In the genomic region with DNA sequence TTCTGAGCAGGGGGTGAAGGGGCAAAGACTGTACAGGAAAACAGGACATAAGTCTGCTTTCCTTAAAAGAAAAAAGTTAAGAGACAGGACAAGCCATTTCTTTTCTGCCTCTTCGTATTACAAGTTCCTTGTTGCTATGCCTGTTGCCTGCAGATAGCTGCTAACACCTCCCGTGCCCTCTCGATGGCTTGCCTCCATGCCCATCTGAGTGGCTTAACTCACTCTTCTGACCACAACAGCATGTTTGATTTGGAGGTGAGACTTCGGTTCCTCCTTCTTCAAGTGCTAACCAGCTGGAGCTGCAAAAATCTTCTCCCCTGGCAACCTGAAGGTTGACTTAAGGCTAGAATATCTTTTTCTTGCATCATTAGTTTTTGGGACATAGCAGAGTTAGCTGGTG, we compare ENCODE assay signal across 28 cellular contexts.
DNase-seq lines count a peak whose midpoint lies in the region; ATAC-seq and TF ChIP-seq lines count a peak whose summit lies in the region.
"Had no signal": no experiment of that assay in that cellular context is flagged by ENCODE, and none has a peak within 500 bp of the region (broad histone marks: within the 10 kb centered on the region; RNA-seq: fewer than 3 reads in every experiment).

No MANE protein-coding gene starts in this region.

- TF ChIP-seq EP300 in upper lobe of left lung (IDR thresholded peaks at IDR 0.05) (no peak), suprapubic skin (IDR thresholded peaks at IDR 0.05) (no peak)

- TF ChIP-seq CTCF in VCaP (conservative IDR thresholded peaks at IDR 0.05): no peak
- no peak for TF ChIP-seq CTCF in upper lobe of left lung (IDR thresholded peaks at IDR 0.05)
- TF ChIP-seq CTCF in suprapubic skin (IDR thresholded peaks at IDR 0.05): no peak

- H3K4me3 Mint-ChIP-seq in activated CD8-positive, alpha-beta memory T cell treated with anti-CD3 and anti-CD28 coated beads, Interleukin-2, amount 10 ng/mL, durations not matched to agents 7 days and 5 days: no peak overlapping the region
- H3K4me3 Mint-ChIP-seq in stimulated activated naive CD8-positive, alpha-beta T cell treated with anti-CD3 and anti-CD28 coated beads, Interleukin-15, amount 100 ng/mL, for 72 hours: no peak overlapping the region
- H3K4me3 Mint-ChIP-seq: activated CD4-positive, alpha-beta T cell treated with anti-CD3 and anti-CD28 coated beads, Interleukin-2, amount 10 ng/mL, durations not matched to agents 7 days and 5 days; dendritic cell treated with granulocyte-macrophage colony-stimulating factor and Interleukin-4, amounts not matched to agents 40 ng/mL and 50 ng/mL, for 4 days had no signal

- H3K27ac Mint-ChIP-seq in activated CD8-positive, alpha-beta memory T cell treated with anti-CD3 and anti-CD28 coated beads, Interleukin-2, amount 10 ng/mL, durations not matched to agents 7 days and 5 days: no peak overlapping the region
- H3K27ac Mint-ChIP-seq in stimulated activated naive CD8-positive, alpha-beta T cell treated with anti-CD3 and anti-CD28 coated beads, Interleukin-15, amount 100 ng/mL, for 72 hours: no peak overlapping the region
- H3K27ac Mint-ChIP-seq: activated CD4-positive, alpha-beta T cell treated with anti-CD3 and anti-CD28 coated beads, Interleukin-2, amount 10 ng/mL, durations not matched to agents 7 days and 5 days; activated T-helper 2 cell treated with anti-CD3 and anti-CD28 coated beads, Interferon-gamma antibody, Interleukin-2, Interleukin-4, amounts not matched to agents 10 μg/mL and 5 μg/mL and 100 μg/mL, durations not matched to agents 14 hours and 24 hours and 36 hours; dendritic cell treated with granulocyte-macrophage colony-stimulating factor and Interleukin-4, amounts not matched to agents 40 ng/mL and 50 ng/mL, for 4 days had no signal

- H3K36me3 ChIP-seq in upper lobe of left lung: peaks cover 0 to 14% (median 3%) of the 10 kb centered on the region in 4 donors
- H3K36me3 ChIP-seq in suprapubic skin: no peaks in the 10 kb centered on the region
- H3K36me3 ChIP-seq: BE2C, sigmoid colon, WERI-Rb-1 had no signal

- H3K27me3 Mint-ChIP-seq in activated CD8-positive, alpha-beta memory T cell treated with anti-CD3 and anti-CD28 coated beads, Interleukin-2, amount 10 ng/mL, durations not matched to agents 7 days and 5 days: no peaks in the 10 kb centered on the region
- peaks cover 43% of the 10 kb centered on the region for H3K27me3 Mint-ChIP-seq in stimulated activated naive CD8-positive, alpha-beta T cell treated with anti-CD3 and anti-CD28 coated beads, Interleukin-15, amount 100 ng/mL, for 72 hours
- H3K27me3 Mint-ChIP-seq: activated CD4-positive, alpha-beta T cell treated with anti-CD3 and anti-CD28 coated beads, Interleukin-2, amount 10 ng/mL, durations not matched to agents 7 days and 5 days had no signal

- no peaks in the 10 kb centered on the region for H3K9me3 ChIP-seq in upper lobe of left lung
- H3K9me3 ChIP-seq in suprapubic skin: no peaks in the 10 kb centered on the region
- H3K9me3 ChIP-seq: BE2C, psoas muscle, sigmoid colon, transverse colon had no signal

- H3K27ac ChIP-seq in VCaP: 0 out of 2 replicates have a peak overlapping the region, but pooled peaks have one; percentile 13
- H3K27ac ChIP-seq in layer of hippocampus (ENCODE audit: low read depth, low read length): peak overlapping the region; percentile 89
- peak overlapping the region in 3 of 4 donors; percentile 5 to 58 (median 55) for H3K27ac ChIP-seq in upper lobe of left lung
- no peak overlapping the region for H3K27ac ChIP-seq in suprapubic skin
- H3K27ac ChIP-seq: psoas muscle, sigmoid colon, transverse colon, WERI-Rb-1 had no signal

- H3K36me3 Mint-ChIP-seq in activated CD8-positive, alpha-beta memory T cell treated with anti-CD3 and anti-CD28 coated beads, Interleukin-2, amount 10 ng/mL, durations not matched to agents 7 days and 5 days: peaks cover 3% of the 10 kb centered on the region

- H3K4me3 ChIP-seq in upper lobe of left lung (no peak overlapping the region), suprapubic skin (no peak overlapping the region)
- H3K4me3 ChIP-seq: psoas muscle, sigmoid colon, transverse colon had no signal

- H3K4me1 ChIP-seq in upper lobe of left lung (peaks cover 0 to 23% (median 9%) of the 10 kb centered on the region in 4 donors), suprapubic skin (no peaks in the 10 kb centered on the region)
- H3K4me1 ChIP-seq: BE2C, psoas muscle, sigmoid colon had no signal

- TF ChIP-seq POLR2A in upper lobe of left lung (IDR thresholded peaks at IDR 0.05) (no peak), suprapubic skin (IDR thresholded peaks at IDR 0.05) (no peak)

- peaks cover 14% of the 10 kb centered on the region for H3K4me1 Mint-ChIP-seq in activated CD8-positive, alpha-beta memory T cell treated with anti-CD3 and anti-CD28 coated beads, Interleukin-2, amount 10 ng/mL, durations not matched to agents 7 days and 5 days
- peaks cover 33% of the 10 kb centered on the region for H3K4me1 Mint-ChIP-seq in stimulated activated naive CD8-positive, alpha-beta T cell treated with anti-CD3 and anti-CD28 coated beads, Interleukin-15, amount 100 ng/mL, for 72 hours

- CTCF ChIA-PET in activated CD8-positive, alpha-beta memory T cell treated with anti-CD3 and anti-CD28 coated beads, Interleukin-2, amount 10 ng/mL, durations not matched to agents 7 days and 5 days (lab: Charles Lee): no interaction called here

- H3K9me3 Mint-ChIP-seq in activated CD8-positive, alpha-beta memory T cell treated with anti-CD3 and anti-CD28 coated beads, Interleukin-2, amount 10 ng/mL, durations not matched to agents 7 days and 5 days (ENCODE audit: low read depth): no peaks in the 10 kb centered on the region
- H3K9me3 Mint-ChIP-seq in stimulated activated naive CD8-positive, alpha-beta T cell treated with anti-CD3 and anti-CD28 coated beads, Interleukin-15, amount 100 ng/mL, for 72 hours: no peaks in the 10 kb centered on the region
- H3K9me3 Mint-ChIP-seq: activated CD4-positive, alpha-beta T cell treated with anti-CD3 and anti-CD28 coated beads, Interleukin-2, amount 10 ng/mL, durations not matched to agents 7 days and 5 days; activated naive CD4-positive, alpha-beta T cell treated with anti-CD3 and anti-CD28 coated beads, Interleukin-2, amount 50 U/mL, for 72 hours; activated T-helper 2 cell treated with anti-CD3 and anti-CD28 coated beads, Interferon-gamma antibody, Interleukin-2, Interleukin-4, amounts not matched to agents 10 μg/mL and 5 μg/mL and 100 μg/mL, durations not matched to agents 14 hours and 24 hours and 36 hours; dendritic cell treated with granulocyte-macrophage colony-stimulating factor and Interleukin-4, amounts not matched to agents 40 ng/mL and 50 ng/mL, for 4 days had no signal

- H3K27me3 ChIP-seq in layer of hippocampus (ENCODE audit: control insufficient read depth, insufficient read depth, low read length): no peaks in the 10 kb centered on the region
- H3K27me3 ChIP-seq in upper lobe of left lung: no peaks in the 10 kb centered on the region
- no peaks in the 10 kb centered on the region for H3K27me3 ChIP-seq in suprapubic skin
- H3K27me3 ChIP-seq: BE2C, sigmoid colon, transverse colon had no signal

- WGBS in upper lobe of left lung, 2 donors: 53 to 73% methylated on average over 4 of the region's 4 CpGs
- 91% methylated on average over 4 of the region's 4 CpGs for WGBS in suprapubic skin

- peak; percentile 5 for DNase-seq in activated CD8-positive, alpha-beta memory T cell treated with anti-CD3 and anti-CD28 coated beads for 24 hours
- DNase-seq in activated CD8-positive, alpha-beta memory T cell treated with anti-CD3 and anti-CD28 coated beads, Interleukin-2, amount 10 ng/mL, durations not matched to agents 7 days and 5 days: no peak
- no peak for DNase-seq in upper lobe of left lung
- DNase-seq in suprapubic skin (ENCODE audit: low spot score in 2 of 2): no peak
- no peak for DNase-seq in stimulated activated naive CD8-positive, alpha-beta T cell treated with anti-CD3 and anti-CD28 coated beads, Interleukin-15, amount 100 ng/mL, for 72 hours
- DNase-seq in Kasumi-1 (lab: John Stamatoyannopoulos, UW): no peak
- DNase-seq: activated CD4-positive, alpha-beta T cell treated with anti-CD3 and anti-CD28 coated beads, Interleukin-2, amount 10 ng/mL, durations not matched to agents 7 days and 5 days; activated CD8-positive, alpha-beta memory T cell treated with anti-CD3 and anti-CD28 coated beads, Interleukin-2, amount 50 U/mL, for 48 hours; BE2C; GF-D8; H7; IMR-90; left ventricle myocardium superior; NCI-H1092; NCI-H1694 treated with DMSO at 0.1 percent for 48 hours; NCI-H524; psoas muscle; SIG-M5; sigmoid colon; stimulated activated naive CD8-positive, alpha-beta T cell treated with anti-CD3 and anti-CD28 coated beads, Interleukin-15, Interleukin-2, amounts not matched to agents 100 U/mL and 50 U/mL, for 24 hours; transverse colon; WERI-Rb-1 had no signal

- no peak for ATAC-seq in activated CD8-positive, alpha-beta memory T cell treated with anti-CD3 and anti-CD28 coated beads, Interleukin-2, amount 10 ng/mL, durations not matched to agents 7 days and 5 days
- ATAC-seq in upper lobe of left lung (ENCODE audit: low FRiP score in 2 of 2): no peak
- no peak for ATAC-seq in stimulated activated naive CD8-positive, alpha-beta T cell treated with anti-CD3 and anti-CD28 coated beads, Interleukin-15, amount 100 ng/mL, for 72 hours
- ATAC-seq: activated naive CD4-positive, alpha-beta T cell treated with anti-CD3 and anti-CD28 coated beads, Interleukin-2, amount 50 U/mL, for 72 hours; left ventricle myocardium superior; Panc1; psoas muscle; stimulated activated naive CD8-positive, alpha-beta T cell treated with anti-CD3 and anti-CD28 coated beads, Interleukin-15, Interleukin-2, amounts not matched to agents 100 U/mL and 50 U/mL, for 24 hours had no signal
